In genomic region chr5:688348-688747, GRCh38 we compare ENCODE assay signal across 6 cellular contexts. TPM values are rescaled to one million over a fixed set of nuclear protein-coding genes. Genes with fewer than 3 reads are reported as not detected.
DNase-seq lines count a peak whose midpoint lies in the region; ATAC-seq and TF ChIP-seq lines count a peak whose summit lies in the region.
"Not testable (repeated sequence)": the region's sequence is repeated elsewhere in the genome, so short reads cannot be mapped to it uniquely, and the experiment has no call there.

No MANE protein-coding gene starts in this region.

- not testable (repeated sequence) for H3K27ac ChIP-seq in neuronal stem cell (replicated peaks; ENCODE audit: low read length); stomach

- not testable (repeated sequence) for H3K36me3 ChIP-seq in neuronal stem cell (replicated peaks in 1 of 2; ENCODE audit: control insufficient read depth in 2 of 2, insufficient read depth in 2 of 2, low read length in 2 of 2); stomach

- H3K9me3 Mint-ChIP-seq in chondrocyte (ENCODE audit: low read depth), result not testable (repeated sequence)

- DNase-seq in NCI-H345 (lab: John Stamatoyannopoulos, UW), result peak; percentile 29
- peak; percentile 14 for DNase-seq in activated CD8-positive, alpha-beta memory T cell treated with anti-CD3 and anti-CD28 coated beads, Interleukin-2, amount 50 U/mL, for 4 hours
- peak; percentile 76 for DNase-seq in chondrocyte (ENCODE audit: low spot score)
- DNase-seq in left cardiac atrium, result peak; percentile 42
- DNase-seq in neuronal stem cell (ENCODE audit: low spot score), result not testable (repeated sequence)
- peak; percentile 23 for DNase-seq in stomach

- H3K36me3 Mint-ChIP-seq in chondrocyte (ENCODE audit: low read depth), result not testable (repeated sequence)

- H3K9me3 ChIP-seq in neuronal stem cell (replicated peaks in 1 of 2; ENCODE audit: control insufficient read depth in 2 of 2, insufficient read depth in 1 of 2, low read depth in 1 of 2, low read length in 2 of 2); stomach: not testable (repeated sequence)

- not testable (repeated sequence) for H3K9ac ChIP-seq in neuronal stem cell (ENCODE audit: low read depth, low read length, poor library complexity)

- not testable (repeated sequence) for H2BK15ac ChIP-seq in neuronal stem cell (ENCODE audit: low read length)

- not testable (repeated sequence) for H3K4me1 ChIP-seq in neuronal stem cell (ENCODE audit: control insufficient read depth in 2 of 2, insufficient read depth in 1 of 2, low read depth in 1 of 2, low read length in 2 of 2)
- peaks cover 0 to 10% (median 8%) of the 10 kb centered on the region in 4 donors for H3K4me1 ChIP-seq in stomach

- not testable (repeated sequence) for H3K23ac ChIP-seq in neuronal stem cell (ENCODE audit: low read depth, low read length, poor library complexity)

- not testable (repeated sequence) for H2AFZ ChIP-seq in neuronal stem cell (ENCODE audit: low read length)

- not testable (repeated sequence) for H3K4me3 ChIP-seq in neuronal stem cell (ENCODE audit: low read length in 2 of 2); stomach

- intact Hi-C loops in left cardiac atrium (cut with DNase I); stomach (cut with DNase I; ENCODE audit: low total_unique reads): not testable (repeated sequence)

- not testable (repeated sequence) for H3K27me3 Mint-ChIP-seq in chondrocyte (ENCODE audit: low read depth)

- H4K91ac ChIP-seq in neuronal stem cell (ENCODE audit: low read depth, low read length, poor library complexity), result not testable (repeated sequence)

- not testable (repeated sequence) for TF ChIP-seq CTCF in chondrocyte (IDR thresholded peaks at IDR 0.05); stomach (IDR thresholded peaks at IDR 0.05)

- not testable (repeated sequence) for H3K14ac ChIP-seq in neuronal stem cell (ENCODE audit: low read length)

- not testable (repeated sequence) for H3K4me1 Mint-ChIP-seq in chondrocyte (ENCODE audit: low read depth)

- not testable (repeated sequence) for H3K4me2 ChIP-seq in neuronal stem cell (ENCODE audit: insufficient read depth, low read length, poor library complexity, severe bottlenecking)

- H3K27ac Mint-ChIP-seq in chondrocyte (ENCODE audit: unreplicated experiment), result not testable (repeated sequence)

- TF ChIP-seq POLR2A in stomach (IDR thresholded peaks at IDR 0.05), result not testable (repeated sequence)

- H3K4me3 Mint-ChIP-seq in chondrocyte (ENCODE audit: unreplicated experiment), result not testable (repeated sequence)

- peak overlapping the region; percentile 28 for H3K18ac ChIP-seq in neuronal stem cell (ENCODE audit: low read length)

- H3K4ac ChIP-seq in neuronal stem cell (ENCODE audit: low read length), result not testable (repeated sequence)

- H3K79me1 ChIP-seq in neuronal stem cell (ENCODE audit: low read depth, low read length), result not testable (repeated sequence)

- not testable (repeated sequence) for TF ChIP-seq EP300 in stomach (IDR thresholded peaks at IDR 0.05)

- not testable (repeated sequence) for H2BK12ac ChIP-seq in neuronal stem cell (ENCODE audit: low read length)

- no CpG with 5 or more reads among the region's 19 CpGs for WGBS in neuronal stem cell (ENCODE audit: extremely low coverage in 2 of 2, insufficient read length in 2 of 2, insufficient replicate concordance in 1 of 2), 2 donors
- WGBS in stomach, 5 donors, result 83 to 91% (median 89%) methylated on average over 12 to 17 of the region's 19 CpGs

- H4K8ac ChIP-seq in neuronal stem cell (ENCODE audit: low read depth, low read length), result not testable (repeated sequence)

- not testable (repeated sequence) for ATAC-seq in left cardiac atrium

- not testable (repeated sequence) for H2BK120ac ChIP-seq in neuronal stem cell (ENCODE audit: low read depth, low read length)

- H2AK5ac ChIP-seq in neuronal stem cell (ENCODE audit: low read depth, low read length), result not testable (repeated sequence)

- H3K27me3 ChIP-seq in neuronal stem cell (ENCODE audit: control insufficient read depth in 3 of 3, insufficient read depth in 3 of 3, low read depth in 1 of 3, low read length in 3 of 3); stomach: not testable (repeated sequence)

- not testable (repeated sequence) for H2BK5ac ChIP-seq in neuronal stem cell (ENCODE audit: low read length)

RNA-seq across cellular contexts. Expression of gene TPPP, which starts 4.8 kb away (rescaled TPM):
- total RNA-seq in chondrocyte, result 0.07 to 0.70 TPM (median 0.56 TPM) in 3 replicates
- total RNA-seq in left cardiac atrium, result 10 to 100 TPM; 15.5 to 25.0 TPM
- 2.2 TPM for polyA plus RNA-seq in neuronal stem cell (2013, experiment 1 of 2)
- 2.1 TPM for polyA plus RNA-seq in neuronal stem cell (2013, experiment 2 of 2)
- total RNA-seq in stomach, result 10 to 100 TPM in 1 of 5 donors, 1 to 10 TPM in 4; 2.4 to 11.0 (median 5.2) TPM
- polyA plus RNA-seq in stomach, result 1 to 10 TPM; 1.2 to 1.7 (median 1.3) TPM
